ENCODE assay signal across 9 cellular contexts in the genomic region with DNA sequence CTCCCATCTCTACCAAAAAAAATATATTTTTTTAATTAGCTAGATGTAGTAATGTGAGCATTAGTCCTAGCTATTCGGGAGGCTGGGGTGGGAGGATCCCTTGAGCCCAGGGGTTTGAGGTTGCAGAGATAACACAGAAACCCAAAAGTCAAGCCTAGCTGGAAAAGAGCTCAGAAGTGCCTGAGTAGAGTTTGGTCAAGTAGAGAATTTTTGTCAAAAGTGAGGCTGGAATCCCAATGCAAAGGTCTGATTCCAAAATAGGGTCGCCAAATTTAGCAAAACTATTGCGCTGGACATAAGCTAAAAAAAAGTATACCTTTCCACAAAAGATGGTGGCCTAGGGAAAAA. TPM values are rescaled to one million over a fixed set of nuclear protein-coding genes. Genes with fewer than 3 reads are reported as not detected.
DNase-seq lines count a peak whose midpoint lies in the region; FAIRE-seq and TF ChIP-seq lines count a peak whose summit lies in the region.
"Had no signal": no experiment of that assay in that cellular context is flagged by ENCODE, and none has a peak within 500 bp of the region (broad histone marks: within the 10 kb centered on the region; RNA-seq: fewer than 3 reads in every experiment).

No MANE protein-coding gene starts in this region.

- no peaks in the 10 kb centered on the region for H3K36me3 ChIP-seq in GM23248 (ENCODE audit: low read depth)
- H3K36me3 ChIP-seq in PC-9 (ENCODE audit: low read depth) = no peaks in the 10 kb centered on the region
- H3K36me3 ChIP-seq in keratinocyte (ENCODE audit: control insufficient read depth in 2 of 2, extremely low read depth in 1 of 2, insufficient read depth in 2 of 2, low read length in 2 of 2) = no peaks in the 10 kb centered on the region
- H3K36me3 ChIP-seq in smooth muscle cell (ENCODE audit: low read depth) = no peaks in the 10 kb centered on the region
- H3K36me3 ChIP-seq: lower lobe of right lung had no signal

- H2AFZ ChIP-seq in GM23248 (peak overlapping the region; percentile 84), PC-9 (peak overlapping the region; percentile 79), keratinocyte (ENCODE audit: control insufficient read depth, low read length) (no peak overlapping the region), smooth muscle cell (ENCODE audit: low read depth) (peak overlapping the region; percentile 79)

- H3K27ac ChIP-seq in GM23248 = no peak overlapping the region
- H3K27ac ChIP-seq in PC-9 = no peak overlapping the region
- no peak overlapping the region for H3K27ac ChIP-seq in keratinocyte (ENCODE audit: control insufficient read depth, insufficient read depth, low read length)
- H3K27ac ChIP-seq in smooth muscle cell (ENCODE audit: low read depth) = no peak overlapping the region
- H3K27ac ChIP-seq: lower lobe of right lung had no signal

- H3K9ac ChIP-seq in GM23248 (no peak overlapping the region), keratinocyte (ENCODE audit: control insufficient read depth, extremely low read depth, insufficient read depth, low read length) (no peak overlapping the region), smooth muscle cell (ENCODE audit: low read depth) (no peak overlapping the region)

- H4K20me1 ChIP-seq in GM23248 (ENCODE audit: insufficient read depth) (no peaks in the 10 kb centered on the region), PC-9 (ENCODE audit: insufficient read depth) (no peaks in the 10 kb centered on the region), keratinocyte (ENCODE audit: control insufficient read depth, extremely low read depth, insufficient read depth, low read length) (no peaks in the 10 kb centered on the region), smooth muscle cell (ENCODE audit: low read depth) (no peaks in the 10 kb centered on the region)

- H3K79me2 ChIP-seq in GM23248 (ENCODE audit: insufficient read depth) = no peaks in the 10 kb centered on the region
- H3K79me2 ChIP-seq in PC-9 (ENCODE audit: low read depth) = no peaks in the 10 kb centered on the region
- H3K79me2 ChIP-seq in keratinocyte (ENCODE audit: control insufficient read depth, insufficient read depth, low read length) = no peaks in the 10 kb centered on the region
- no peaks in the 10 kb centered on the region for H3K79me2 ChIP-seq in smooth muscle cell (ENCODE audit: low read depth)

- dilution Hi-C loops in keratinocyte (cut with MboI; ENCODE audit: extremely low pct_ligation_motif_present, low sequenced_read_pairs) = no loop called here

- H3K27me3 ChIP-seq in GM23248 (replicated peaks; ENCODE audit: insufficient read depth) = peaks cover 8% of the 10 kb centered on the region; the same call in 1 of the 2 replicates
- no peaks in the 10 kb centered on the region for H3K27me3 ChIP-seq in PC-9 (ENCODE audit: insufficient read depth, low read depth)
- no peaks in the 10 kb centered on the region for H3K27me3 ChIP-seq in keratinocyte (ENCODE audit: control insufficient read depth, extremely low read depth, insufficient read depth, low read length)
- H3K27me3 ChIP-seq in smooth muscle cell (ENCODE audit: low read depth) = no peaks in the 10 kb centered on the region

- BruUV-seq in PC-9 (replicated peaks; lab: Mats Ljungman, UMichigan) = no TSS peak

- H3K4me3 ChIP-seq in GM23248 = peak overlapping the region; percentile 60
- H3K4me3 ChIP-seq in PC-9 = peak overlapping the region; percentile 37; the same call in 1 of the 2 replicates
- no peak overlapping the region for H3K4me3 ChIP-seq in keratinocyte (ENCODE audit: control insufficient read depth in 2 of 3, extremely low read depth in 1 of 3, insufficient read depth in 2 of 3, low read depth in 1 of 3, low read length in 3 of 3)
- H3K4me3 ChIP-seq in smooth muscle cell = peak overlapping the region; percentile 19
- H3K4me3 ChIP-seq: lower lobe of right lung had no signal

- TF ChIP-seq CTCF in PC-9 (conservative IDR thresholded peaks at IDR 0.05) (no peak), keratinocyte (optimal IDR thresholded peaks at IDR 0.05 in 1 of 3, IDR thresholded peaks at IDR 0.05 in 1 of 3, conservative IDR thresholded peaks at IDR 0.05 in 1 of 3; ENCODE audit: extremely low read depth in 1 of 3, insufficient read depth in 2 of 3, low read length in 3 of 3) (no peak), smooth muscle cell (IDR thresholded peaks at IDR 0.05; ENCODE audit: borderline replicate concordance, insufficient read depth, poor library complexity, severe bottlenecking) (no peak), GM13976 (IDR thresholded peaks at IDR 0.05; ENCODE audit: borderline replicate concordance, control extremely low read depth, extremely low read depth, insufficient read depth, missing control alignments) (no peak)

- no peaks in the 10 kb centered on the region for H3K4me1 ChIP-seq in GM23248 (ENCODE audit: insufficient read depth)
- peaks cover 4% of the 10 kb centered on the region; the same call in 1 of the 2 replicates for H3K4me1 ChIP-seq in PC-9 (replicated peaks; ENCODE audit: insufficient read depth)
- peaks cover 4% of the 10 kb centered on the region for H3K4me1 ChIP-seq in keratinocyte (ENCODE audit: control insufficient read depth, extremely low read depth, insufficient read depth, low read length)
- no peaks in the 10 kb centered on the region for H3K4me1 ChIP-seq in smooth muscle cell (ENCODE audit: low read depth)
- H3K4me1 ChIP-seq: lower lobe of right lung had no signal

- no peaks in the 10 kb centered on the region for H3K9me1 ChIP-seq in keratinocyte (ENCODE audit: control insufficient read depth, extremely low read depth, insufficient read depth, low read length)

- CTCF ChIA-PET in PC-9 (lab: Charles Lee) = interaction anchor here (0.5 to 1.9 kb wide), 11 partner anchors 13 to 749 kb away, joined by 3 to 21 read pairs (median 4); no protein-coding TSS in a partner anchor

- H3K9me3 ChIP-seq in GM23248 (ENCODE audit: low read depth) (no peaks in the 10 kb centered on the region), PC-9 (ENCODE audit: insufficient read depth, low read depth) (peaks cover 16% of the 10 kb centered on the region; the same call in 1 of the 2 replicates), keratinocyte (ENCODE audit: control insufficient read depth, low read depth, low read length) (peaks cover 3% of the 10 kb centered on the region), smooth muscle cell (replicated peaks; ENCODE audit: low read depth) (no peaks in the 10 kb centered on the region)
- H3K9me3 ChIP-seq: lower lobe of right lung had no signal

- H3K9me2 ChIP-seq in GM23248 (ENCODE audit: insufficient read depth) (no peaks in the 10 kb centered on the region), PC-9 (ENCODE audit: insufficient read depth) (no peaks in the 10 kb centered on the region)

- H3K4me2 ChIP-seq in GM23248 (ENCODE audit: unreplicated experiment) (peak overlapping the region; percentile 84), PC-9 (peak overlapping the region; percentile 75), keratinocyte (ENCODE audit: control insufficient read depth, extremely low read depth, insufficient read depth, low read depth, low read length) (peak overlapping the region; percentile 25), smooth muscle cell (peak overlapping the region; percentile 81)

- POLR2A ChIA-PET in PC-9 (lab: Charles Lee; ENCODE audit: unreplicated experiment) = interaction anchor here (0.5 to 0.7 kb wide), 2 partner anchors 78 to 277 kb away, joined by 3 to 8 read pairs; no protein-coding TSS in a partner anchor

- FAIRE-seq in keratinocyte (lab: Jason Lieb, UNC) = no peak

- H3F3A ChIP-seq in GM23248 (ENCODE audit: insufficient read depth) (peaks cover 10% of the 10 kb centered on the region), PC-9 (ENCODE audit: insufficient read depth, low read depth) (peaks cover 17% of the 10 kb centered on the region), smooth muscle cell (ENCODE audit: low read depth) (peaks cover 5% of the 10 kb centered on the region)

- WGBS in GM23248 (ENCODE audit: low coverage in 1 of 2, low lambda C conversion rate in 2 of 2, missing lambda C conversion rate in 2 of 2), 2 experiments = 7 to 11% methylated on average over 3 of the region's 3 CpGs
- 65% methylated on average over 3 of the region's 3 CpGs for WGBS in smooth muscle cell (ENCODE audit: low lambda C conversion rate)

- in situ Hi-C loops in GM23248 (cut with MboI) = loop anchor here (5.0 kb wide), 1 partner anchor 320 kb away; no protein-coding TSS in a partner anchor
- in situ Hi-C loops in GM13976 (cut with MboI; ENCODE audit: low sequenced_read_pairs, unreplicated experiment) = loop anchor here (10.0 kb wide), 2 partner anchors 253 to 433 kb away; no protein-coding TSS in a partner anchor

- intact Hi-C loops in PC-9 (cut with micrococcal nuclease; ENCODE audit: unreplicated experiment) = loop anchor here (2.0 to 10.0 kb wide), 3 partner anchors 113 to 1135 kb away; no protein-coding TSS in a partner anchor

- DNase-seq in GM23248 (no peak), PC-9 (no peak), keratinocyte (ENCODE audit: low read depth, low spot score) (no peak), smooth muscle cell (lab: John Stamatoyannopoulos, UW; ENCODE audit: unreplicated experiment) (no peak), DMS53 (lab: John Stamatoyannopoulos, UW) (no peak), GM13976 (ENCODE audit: low spot score) (no peak)
- DNase-seq in effector CD4-positive, alpha-beta T cell = no peak
- DNase-seq: NCI-H526 treated with DMSO at 0.1 percent for 48 hours had no signal

RNA-seq across cellular contexts. Expression of a gene that starts 15.5 kb away (rescaled TPM):
- total RNA-seq in GM23248 (2014; rRNA removed; shearing (Covaris generic)) = 44.9 and 57.8 TPM in 2 replicates
- polyA plus RNA-seq in GM23248 (2016; fragmentation: Nextera tagmentation; extraction: Ambion mirVana) (35.1 and 43.3 TPM in 2 replicates), keratinocyte (12.6 to 35.4 TPM (median 22.0 TPM) in 3 replicates), smooth muscle cell (45.6 and 48.7 TPM in 2 replicates)
- total RNA-seq in PC-9 (2021) (105 and 123 TPM in 2 replicates), smooth muscle cell (65.2 and 81.3 TPM in 2 replicates)
- 21.0 TPM for polyA plus RNA-seq in keratinocyte (2011; ENCODE audit: low read depth)
- 9.4 and 17.9 TPM in 2 replicates for polyA plus RNA-seq in keratinocyte (2011; cell fraction: cytosol; rRNA removed)
- polyA plus RNA-seq in keratinocyte (2011; cell fraction: nucleus; rRNA removed) = 22.6 and 26.7 TPM in 2 replicates
- 11.0 and 35.4 TPM in 2 replicates for polyA plus RNA-seq in keratinocyte (2012; ENCODE audit: low replicate concordance)
- 7.3 to 33.4 TPM (median 12.2 TPM) in 3 replicates for polyA minus RNA-seq in keratinocyte
- polyA minus RNA-seq in keratinocyte (2011; cell fraction: cytosol; rRNA and poly(A)+ RNA removed) = 9.6 TPM
- 12.5 and 26.1 TPM in 2 replicates for polyA minus RNA-seq in keratinocyte (2011; cell fraction: nucleus; rRNA and poly(A)+ RNA removed)

Comparison
In these comparisons a context has a peak if more than half of its experiments do, and no peak if none do; other contexts are left out.
1. H3K4me2 ChIP-seq: peak in every context shown above with its lines; median percentile 84 in GM23248; 81 in smooth muscle cell; 75 in PC-9; 25 in keratinocyte.
2. H3K4me3 ChIP-seq: peak in GM23248 (single experiment), PC-9 (single experiment) and smooth muscle cell (single experiment); none in keratinocyte (0 of 3).